ENCODE assay signal across 22 cellular contexts in genomic region chr9:87766697-87767096, GRCh38. TPM values are rescaled to one million over a fixed set of nuclear protein-coding genes. Genes with fewer than 3 reads are reported as not detected.
DNase-seq lines count a peak whose midpoint lies in the region; ATAC-seq and TF ChIP-seq lines count a peak whose summit lies in the region.
"Had no signal": no experiment of that assay in that cellular context is flagged by ENCODE, and none has a peak within 500 bp of the region (broad histone marks: within the 10 kb centered on the region; RNA-seq: fewer than 3 reads in every experiment).

No MANE protein-coding gene starts in this region.

- H3K9me2 ChIP-seq in PC-9 (ENCODE audit: insufficient read depth) (no peaks in the 10 kb centered on the region), GM23248 (ENCODE audit: insufficient read depth) (no peaks in the 10 kb centered on the region)

- H3K27me3 Mint-ChIP-seq in activated CD4-positive, alpha-beta memory T cell treated with anti-CD3 and anti-CD28 coated beads for 36 hours, result peaks cover 13% of the 10 kb centered on the region
- H3K27me3 Mint-ChIP-seq in activated CD4-positive, alpha-beta memory T cell treated with anti-CD3 and anti-CD28 coated beads, Interleukin-2, amount 10 ng/mL, durations not matched to agents 7 days and 5 days, result peaks cover 11% of the 10 kb centered on the region

- no TSS peak for BruUV-seq in PC-9 (replicated peaks; lab: Mats Ljungman, UMichigan)

- no peak for TF ChIP-seq CTCF in PC-9 (conservative IDR thresholded peaks at IDR 0.05)

- H3K27ac ChIP-seq in PC-9 (peak overlapping the region; percentile 91), GM23248 (no peak overlapping the region)
- H3K27ac ChIP-seq: brain microvascular endothelial cell, gastrocnemius medialis, left ventricle myocardium inferior, neutrophil had no signal

- H3K27ac Mint-ChIP-seq in activated CD4-positive, alpha-beta memory T cell treated with anti-CD3 and anti-CD28 coated beads for 36 hours, result no peak overlapping the region
- H3K27ac Mint-ChIP-seq in activated CD4-positive, alpha-beta memory T cell treated with anti-CD3 and anti-CD28 coated beads, Interleukin-2, amount 10 ng/mL, durations not matched to agents 7 days and 5 days, result no peak overlapping the region
- H3K27ac Mint-ChIP-seq: activated CD8-positive, alpha-beta T cell treated with anti-CD3 and anti-CD28 coated beads, Interleukin-2, amount 10 ng/mL, durations not matched to agents 7 days and 5 days; activated naive CD8-positive, alpha-beta T cell treated with anti-CD3 and anti-CD28 coated beads, Interleukin-2, amount 50 U/mL, for 24 hours had no signal

- H3K4me3 Mint-ChIP-seq in activated CD4-positive, alpha-beta memory T cell treated with anti-CD3 and anti-CD28 coated beads for 36 hours, result no peak overlapping the region
- H3K4me3 Mint-ChIP-seq in activated CD4-positive, alpha-beta memory T cell treated with anti-CD3 and anti-CD28 coated beads, Interleukin-2, amount 10 ng/mL, durations not matched to agents 7 days and 5 days, result no peak overlapping the region
- H3K4me3 Mint-ChIP-seq: activated CD8-positive, alpha-beta T cell treated with anti-CD3 and anti-CD28 coated beads, Interleukin-2, amount 10 ng/mL, durations not matched to agents 7 days and 5 days; activated naive CD8-positive, alpha-beta T cell treated with anti-CD3 and anti-CD28 coated beads, Interleukin-2, amount 50 U/mL, for 24 hours had no signal

- H3K4me1 Mint-ChIP-seq in activated CD4-positive, alpha-beta memory T cell treated with anti-CD3 and anti-CD28 coated beads for 36 hours (ENCODE audit: low read depth), result peaks cover 6% of the 10 kb centered on the region
- H3K4me1 Mint-ChIP-seq in activated CD4-positive, alpha-beta memory T cell treated with anti-CD3 and anti-CD28 coated beads, Interleukin-2, amount 10 ng/mL, durations not matched to agents 7 days and 5 days, result peaks cover 3% of the 10 kb centered on the region
- H3K4me1 Mint-ChIP-seq: activated naive CD8-positive, alpha-beta T cell treated with anti-CD3 and anti-CD28 coated beads, Interleukin-2, amount 50 U/mL, for 24 hours had no signal

- H2AFZ ChIP-seq in PC-9 (peak overlapping the region; percentile 62), GM23248 (no peak overlapping the region)

- in situ Hi-C loops in GM23248 (cut with MboI), result no loop called here

- H3K4me3 ChIP-seq in PC-9, result peak overlapping the region; percentile 42; the same call in 1 of the 2 replicates
- no peak overlapping the region for H3K4me3 ChIP-seq in GM23248
- H3K4me3 ChIP-seq: gastrocnemius medialis, HAP-1, left ventricle myocardium inferior, MG63 had no signal

- POLR2A ChIA-PET in activated CD4-positive, alpha-beta memory T cell treated with anti-CD3 and anti-CD28 coated beads for 36 hours (lab: Charles Lee), result no interaction called here
- POLR2A ChIA-PET in activated CD4-positive, alpha-beta memory T cell treated with anti-CD3 and anti-CD28 coated beads, Interleukin-2, amount 10 ng/mL, durations not matched to agents 7 days and 5 days (lab: Charles Lee), result no interaction called here
- POLR2A ChIA-PET in PC-9 (lab: Charles Lee; ENCODE audit: unreplicated experiment), result no interaction called here

- H3K9ac ChIP-seq in GM23248, result no peak overlapping the region

- DNase-seq in activated CD4-positive, alpha-beta memory T cell treated with anti-CD3 and anti-CD28 coated beads for 36 hours, result peak; percentile 49
- DNase-seq in activated CD4-positive, alpha-beta memory T cell treated with anti-CD3 and anti-CD28 coated beads, Interleukin-2, amount 10 ng/mL, durations not matched to agents 7 days and 5 days, result no peak
- DNase-seq in PC-9 (peak; percentile 83 to 99), renal cortical epithelial cell (ENCODE audit: low read depth) (peak; percentile 57), GM23248 (no peak), cerebellar nuclear complex (lab: John Stamatoyannopoulos, UW) (no peak)
- DNase-seq: activated CD8-positive, alpha-beta T cell treated with anti-CD3 and anti-CD28 coated beads, Interleukin-2, amount 10 ng/mL, durations not matched to agents 7 days and 5 days; activated naive CD8-positive, alpha-beta T cell treated with anti-CD3 and anti-CD28 coated beads, Interleukin-2, amount 50 U/mL, for 24 hours; brain microvascular endothelial cell; DMS153; gastrocnemius medialis; GF-D8; IMR-90; left ventricle myocardium inferior; MG63; NCI-H146; NCI-H345; stimulated activated CD4-positive, alpha-beta T cell treated with anti-CD3 and anti-CD28 coated beads, Interleukin-12 subunit alpha, Interleukin-12 subunit beta, amount 100 ng/mL, for 4 hours had no signal

- H3K4me2 ChIP-seq in PC-9 (peak overlapping the region; percentile 69), GM23248 (ENCODE audit: unreplicated experiment) (no peak overlapping the region)

- 6% methylated on average over 1 of the region's 1 CpG; no CpG with 5 or more reads in 1 of the 2 experiments for WGBS in GM23248 (ENCODE audit: low coverage in 1 of 2, low lambda C conversion rate in 2 of 2, missing lambda C conversion rate in 2 of 2), 2 experiments

- ATAC-seq in esophagus mucosa, result peak; percentile 98
- no peak for ATAC-seq in GM21390 (IDR thresholded peaks at IDR 0.05; ENCODE audit: unreplicated experiment)
- ATAC-seq: activated CD8-positive, alpha-beta T cell treated with anti-CD3 and anti-CD28 coated beads, Interleukin-2, amount 10 ng/mL, durations not matched to agents 7 days and 5 days; activated naive CD8-positive, alpha-beta T cell treated with anti-CD3 and anti-CD28 coated beads, Interleukin-2, amount 50 U/mL, for 24 hours; gastrocnemius medialis had no signal

- intact Hi-C loops in activated CD4-positive, alpha-beta memory T cell treated with anti-CD3 and anti-CD28 coated beads for 36 hours (cut with micrococcal nuclease), result loop anchor here (1.0 to 2.0 kb wide), 3 partner anchors 26 to 54 kb away; no protein-coding TSS in a partner anchor
- intact Hi-C loops in PC-9 (cut with micrococcal nuclease; ENCODE audit: unreplicated experiment), result loop anchor here (1.0 kb wide), 2 partner anchors 27 to 40 kb away; partner anchors contain the start of gene CTSL

- H3F3A ChIP-seq in PC-9 (ENCODE audit: insufficient read depth, low read depth), result peaks cover 18% of the 10 kb centered on the region
- no peaks in the 10 kb centered on the region for H3F3A ChIP-seq in GM23248 (ENCODE audit: insufficient read depth)

- H3K9me3 ChIP-seq in PC-9 (ENCODE audit: insufficient read depth, low read depth), result peaks cover 9% of the 10 kb centered on the region; the same call in 1 of the 2 replicates
- H3K9me3 ChIP-seq in GM23248 (ENCODE audit: low read depth), result no peaks in the 10 kb centered on the region
- H3K9me3 ChIP-seq: gastrocnemius medialis, HAP-1, left ventricle myocardium inferior, MG63, neutrophil had no signal

- H3K36me3 Mint-ChIP-seq in activated CD4-positive, alpha-beta memory T cell treated with anti-CD3 and anti-CD28 coated beads for 36 hours, result no peaks in the 10 kb centered on the region
- H3K36me3 Mint-ChIP-seq in activated CD4-positive, alpha-beta memory T cell treated with anti-CD3 and anti-CD28 coated beads, Interleukin-2, amount 10 ng/mL, durations not matched to agents 7 days and 5 days (ENCODE audit: low read depth), result no peaks in the 10 kb centered on the region

- no peaks in the 10 kb centered on the region for H3K27me3 ChIP-seq in PC-9 (ENCODE audit: insufficient read depth, low read depth)
- H3K27me3 ChIP-seq in GM23248 (replicated peaks; ENCODE audit: insufficient read depth), result no peaks in the 10 kb centered on the region; the same call in 1 of the 2 replicates
- H3K27me3 ChIP-seq: brain microvascular endothelial cell, MG63 had no signal

- peaks cover 27% of the 10 kb centered on the region for H3K4me1 ChIP-seq in PC-9 (replicated peaks; ENCODE audit: insufficient read depth)
- no peaks in the 10 kb centered on the region for H3K4me1 ChIP-seq in GM23248 (ENCODE audit: insufficient read depth)
- H3K4me1 ChIP-seq: gastrocnemius medialis, HAP-1, left ventricle myocardium inferior had no signal

- no peaks in the 10 kb centered on the region for H3K36me3 ChIP-seq in PC-9 (ENCODE audit: low read depth)
- no peaks in the 10 kb centered on the region for H3K36me3 ChIP-seq in GM23248 (ENCODE audit: low read depth)
- H3K36me3 ChIP-seq: brain microvascular endothelial cell, gastrocnemius medialis, HAP-1, left ventricle myocardium inferior, MG63, neutrophil had no signal

- H4K20me1 ChIP-seq in PC-9 (ENCODE audit: insufficient read depth), result no peaks in the 10 kb centered on the region
- H4K20me1 ChIP-seq in GM23248 (ENCODE audit: insufficient read depth), result no peaks in the 10 kb centered on the region

- CTCF ChIA-PET in activated CD4-positive, alpha-beta memory T cell treated with anti-CD3 and anti-CD28 coated beads for 36 hours (lab: Charles Lee), result no interaction called here
- CTCF ChIA-PET in activated CD4-positive, alpha-beta memory T cell treated with anti-CD3 and anti-CD28 coated beads, Interleukin-2, amount 10 ng/mL, durations not matched to agents 7 days and 5 days (lab: Charles Lee), result no interaction called here
- CTCF ChIA-PET in PC-9 (lab: Charles Lee), result no interaction called here

- no peaks in the 10 kb centered on the region for H3K9me3 Mint-ChIP-seq in activated CD4-positive, alpha-beta memory T cell treated with anti-CD3 and anti-CD28 coated beads for 36 hours
- no peaks in the 10 kb centered on the region for H3K9me3 Mint-ChIP-seq in activated CD4-positive, alpha-beta memory T cell treated with anti-CD3 and anti-CD28 coated beads, Interleukin-2, amount 10 ng/mL, durations not matched to agents 7 days and 5 days
- H3K9me3 Mint-ChIP-seq: activated naive CD8-positive, alpha-beta T cell treated with anti-CD3 and anti-CD28 coated beads, Interleukin-2, amount 50 U/mL, for 24 hours had no signal

- H3K79me2 ChIP-seq in PC-9 (ENCODE audit: low read depth) (no peaks in the 10 kb centered on the region), GM23248 (ENCODE audit: insufficient read depth) (no peaks in the 10 kb centered on the region)

RNA-seq across cellular contexts. Expression of gene CTSL, which starts 40.8 kb away (rescaled TPM):
- total RNA-seq in activated CD4-positive, alpha-beta memory T cell treated with anti-CD3 and anti-CD28 coated beads for 36 hours, result 10 to 100 TPM; 26.1 to 33.7 TPM
- total RNA-seq in activated CD4-positive, alpha-beta memory T cell treated with anti-CD3 and anti-CD28 coated beads, Interleukin-2, amount 10 ng/mL, durations not matched to agents 7 days and 5 days, result 10 to 100 TPM; 12.1 to 12.9 TPM
- total RNA-seq in PC-9 (2021) (82.6 and 105 TPM in 2 replicates), esophagus mucosa (35.0 TPM), renal cortical epithelial cell (79.2 and 157 TPM in 2 replicates)
- 389 and 402 TPM in 2 replicates for total RNA-seq in GM23248 (2014; rRNA removed; shearing (Covaris generic))
- polyA plus RNA-seq in GM23248 (2016; fragmentation: Nextera tagmentation; extraction: Ambion mirVana), result 401 and 410 TPM in 2 replicates
- total RNA-seq: activated CD8-positive, alpha-beta T cell treated with anti-CD3 and anti-CD28 coated beads, Interleukin-2, amount 10 ng/mL, durations not matched to agents 7 days and 5 days had no signal

Comparison
In these comparisons a context has a peak if more than half of its experiments do, and no peak if none do; other contexts are left out.
1. DNase-seq: peak in activated CD4-positive, alpha-beta memory T cell treated with anti-CD3 and anti-CD28 coated beads for 36 hours (single experiment), PC-9 (2 of 2) and renal cortical epithelial cell (single experiment); none in activated CD4-positive, alpha-beta memory T cell treated with anti-CD3 and anti-CD28 coated beads, Interleukin-2, amount 10 ng/mL, durations not matched to agents 7 days and 5 days (single experiment), GM23248 (single experiment) and cerebellar nuclear complex (0 of 2).